22 cellular contexts compared by ENCODE assay signal in genomic region chr12:82953397-82953796, GRCh38.
DNase-seq lines count a peak whose midpoint lies in the region; ATAC-seq and TF ChIP-seq lines count a peak whose summit lies in the region.
"Had no signal": no experiment of that assay in that cellular context is flagged by ENCODE, and none has a peak within 500 bp of the region (broad histone marks: within the 10 kb centered on the region; RNA-seq: fewer than 3 reads in every experiment).

No MANE protein-coding gene starts in this region.

- no peaks in the 10 kb centered on the region for H3K9me2 ChIP-seq in SK-N-SH

- no peaks in the 10 kb centered on the region for H4K20me1 ChIP-seq in SK-N-SH (ENCODE audit: insufficient read depth)
- H4K20me1 ChIP-seq: BLaER1 had no signal

- no peak overlapping the region for H3K4me2 ChIP-seq in SK-N-SH
- H3K4me2 ChIP-seq: BLaER1 had no signal

- H3K27ac ChIP-seq in SK-N-SH (ENCODE audit: low read depth in 2 of 2, low read length in 1 of 2) (no peak overlapping the region; a peak in 2 of 4 replicates), foreskin keratinocyte (no peak overlapping the region)
- H3K27ac ChIP-seq: 22Rv1, BLaER1, C4-2B, GM23248 had no signal

- no peaks in the 10 kb centered on the region for H3K36me3 Mint-ChIP-seq in T-helper 17 cell (ENCODE audit: low read depth)
- H3K36me3 Mint-ChIP-seq: CD4-positive, CD25-positive, alpha-beta regulatory T cell; CD8-positive, alpha-beta T cell had no signal

- no peak for TF ChIP-seq RAD21 in SK-N-SH (IDR thresholded peaks at IDR 0.05; ENCODE audit: low read length)

- H3K27me3 Mint-ChIP-seq in T-helper 17 cell, result no peaks in the 10 kb centered on the region
- H3K27me3 Mint-ChIP-seq: B cell; CD4-positive, CD25-positive, alpha-beta regulatory T cell had no signal

- no peak overlapping the region for H3K27ac Mint-ChIP-seq in T-helper 17 cell
- H3K27ac Mint-ChIP-seq: B cell; CD4-positive, CD25-positive, alpha-beta regulatory T cell; CD8-positive, alpha-beta T cell had no signal

- ATAC-seq in SK-N-SH treated with all-trans-retinoic acid at 6 μM for 48 hours, result no peak
- ATAC-seq in foreskin keratinocyte, result peak; percentile 19
- no peak for ATAC-seq in HG02571 (IDR thresholded peaks at IDR 0.05; ENCODE audit: unreplicated experiment)
- no peak for ATAC-seq in T-helper 17 cell
- ATAC-seq: CD8-positive, alpha-beta T cell had no signal

- H3K9ac ChIP-seq in SK-N-SH, result no peak overlapping the region
- H3K9ac ChIP-seq: BLaER1, GM23248 had no signal

- CTCF ChIA-PET in SK-N-SH (lab: Yijun Ruan, JAX), result no interaction called here

- H3F3A ChIP-seq in SK-N-SH (replicated peaks; ENCODE audit: insufficient read depth), result no peaks in the 10 kb centered on the region

- POLR2A ChIA-PET in SK-N-SH (lab: Yijun Ruan, JAX), result no interaction called here

- 88% methylated on average over 1 of the region's 1 CpG for WGBS in SK-N-SH (ENCODE audit: low lambda C conversion rate)

- TF ChIP-seq EP300 in SK-N-SH (IDR thresholded peaks at IDR 0.05; ENCODE audit: borderline replicate concordance in 1 of 2, low read depth in 1 of 2, low read length in 1 of 2), result no peak

- peaks cover 0 to 13% of the 10 kb centered on the region in 2 experiments; a peak in 2 of 4 replicates for H3K4me1 ChIP-seq in SK-N-SH (ENCODE audit: control insufficient read depth in 1 of 2, insufficient read depth in 2 of 2, low read depth in 1 of 2, low read length in 1 of 2)
- H3K4me1 ChIP-seq in foreskin keratinocyte, result peaks cover 4% of the 10 kb centered on the region
- H3K4me1 ChIP-seq: BLaER1, Caco-2 had no signal

- H3K9me3 ChIP-seq in SK-N-SH (no peaks in the 10 kb centered on the region), T-helper 17 cell (ENCODE audit: control insufficient read depth, low read length, poor library complexity, severe bottlenecking) (no peaks in the 10 kb centered on the region)
- H3K9me3 ChIP-seq: BLaER1, Caco-2 had no signal

- no peaks in the 10 kb centered on the region for H3K36me3 ChIP-seq in SK-N-SH (replicated peaks in 1 of 2; ENCODE audit: control insufficient read depth in 1 of 2, insufficient read depth in 2 of 2, low read length in 1 of 2)
- H3K36me3 ChIP-seq: BLaER1 had no signal

- H2AFZ ChIP-seq in SK-N-SH (ENCODE audit: low read depth), result no peak overlapping the region
- H2AFZ ChIP-seq: GM23248 had no signal

- H3K79me2 ChIP-seq in SK-N-SH (ENCODE audit: insufficient read depth), result no peaks in the 10 kb centered on the region

- TF ChIP-seq CTCF in SK-N-SH (IDR thresholded peaks at IDR 0.05) (no peak), foreskin keratinocyte (conservative IDR thresholded peaks at IDR 0.05) (no peak)

- no peak overlapping the region for H3K4me3 Mint-ChIP-seq in T-helper 17 cell
- H3K4me3 Mint-ChIP-seq: B cell; CD8-positive, alpha-beta T cell had no signal

- H3K27me3 ChIP-seq in SK-N-SH (ENCODE audit: insufficient read depth), result no peaks in the 10 kb centered on the region
- no peaks in the 10 kb centered on the region for H3K27me3 ChIP-seq in foreskin keratinocyte
- H3K27me3 ChIP-seq: BLaER1 had no signal

- DNase-seq in SK-N-SH (no peak), NCI-H82 treated with DMSO at 0.1 percent for 48 hours (lab: John Stamatoyannopoulos, UW; ENCODE audit: unreplicated experiment) (peak; percentile 7), foreskin keratinocyte (no peak), T-helper 17 cell (no peak), NCI-H345 (lab: John Stamatoyannopoulos, UW) (no peak)
- DNase-seq: Caco-2; CD4-positive, CD25-positive, alpha-beta regulatory T cell; CD8-positive, alpha-beta T cell; DMS 273 treated with DMSO at 0.1 percent for 48 hours; DMS79; EL; GDM1; GM23248; H7; HCEC 1CT had no signal

- H3K4me1 Mint-ChIP-seq in T-helper 17 cell, result no peaks in the 10 kb centered on the region
- H3K4me1 Mint-ChIP-seq: B cell had no signal

- no peak overlapping the region for H3K4me3 ChIP-seq in SK-N-SH (ENCODE audit: low read depth in 2 of 2, low read length in 1 of 2)
- H3K4me3 ChIP-seq: BLaER1, GM12878, GM23248 had no signal

TF ChIP-seq in SK-N-SH treated with all-trans-retinoic acid at 6 μM for 48 hours, 23 proteins besides CTCF, POLR2A, EP300 and RAD21:
- TF ChIP-seq TCF4 (CRISPR knock-in tag; IDR thresholded peaks at IDR 0.05; ENCODE audit: borderline replicate concordance) (peak; percentile 19; the same call in 1 of the 2 replicates), ZNF70 (CRISPR knock-in tag; IDR thresholded peaks at IDR 0.05) (no peak), ESRRG (CRISPR knock-in tag; IDR thresholded peaks at IDR 0.05) (no peak), PATZ1 (CRISPR knock-in tag; IDR thresholded peaks at IDR 0.05; ENCODE audit: borderline replicate concordance) (no peak), GLIS3 (CRISPR knock-in tag; IDR thresholded peaks at IDR 0.05) (no peak), ISL1 (CRISPR knock-in tag; IDR thresholded peaks at IDR 0.05) (peak; percentile 93), CREB5 (CRISPR knock-in tag; IDR thresholded peaks at IDR 0.05; ENCODE audit: low read depth) (0 out of 2 replicates have a peak, but pooled peaks have one; percentile 51)

TF ChIP-seq in SK-N-SH, 30 proteins besides CTCF, POLR2A, EP300 and RAD21:
- TF ChIP-seq YY1 (IDR thresholded peaks at IDR 0.05; ENCODE audit: low read depth) (no peak), EZH2phosphoT487 (IDR thresholded peaks at IDR 0.05; ENCODE audit: borderline replicate concordance, low read depth) (no peak), JUND (IDR thresholded peaks at IDR 0.05) (no peak), SIN3A (IDR thresholded peaks at IDR 0.05; ENCODE audit: borderline replicate concordance, low read depth, low read length) (no peak), FOSL2 (IDR thresholded peaks at IDR 0.05; ENCODE audit: borderline replicate concordance, low read depth) (no peak), TEAD4 (IDR thresholded peaks at IDR 0.05; ENCODE audit: borderline replicate concordance, insufficient read depth) (no peak), MXI1 (IDR thresholded peaks at IDR 0.05; ENCODE audit: low read depth, low read length) (no peak), FOXM1 (IDR thresholded peaks at IDR 0.05; ENCODE audit: low read depth) (no peak), USF1 (IDR thresholded peaks at IDR 0.05; ENCODE audit: borderline replicate concordance, low read depth) (no peak), FOXJ3 (CRISPR knock-in tag; IDR thresholded peaks at IDR 0.05) (no peak), GABPA (IDR thresholded peaks at IDR 0.05; ENCODE audit: low read depth) (no peak), TAF1 (IDR thresholded peaks at IDR 0.05; ENCODE audit: borderline replicate concordance, low read depth, low read length) (no peak), MAX (IDR thresholded peaks at IDR 0.05; ENCODE audit: low read depth) (no peak), SMC3 (IDR thresholded peaks at IDR 0.05; ENCODE audit: low read depth, low read length) (no peak), PBX3 (IDR thresholded peaks at IDR 0.05) (no peak), CHD2 (IDR thresholded peaks at IDR 0.05; ENCODE audit: low read length, partially characterized antibody) (no peak), RXRA (IDR thresholded peaks at IDR 0.05; ENCODE audit: borderline replicate concordance, low read depth) (no peak), USF2 (IDR thresholded peaks at IDR 0.05; ENCODE audit: borderline replicate concordance, low read depth, low read length) (no peak), ELF1 (IDR thresholded peaks at IDR 0.05) (no peak), IRF3 (IDR thresholded peaks at IDR 0.05; ENCODE audit: low read depth, low read length) (no peak)
